ENCODE assay signal across 13 cellular contexts in the genomic region with DNA sequence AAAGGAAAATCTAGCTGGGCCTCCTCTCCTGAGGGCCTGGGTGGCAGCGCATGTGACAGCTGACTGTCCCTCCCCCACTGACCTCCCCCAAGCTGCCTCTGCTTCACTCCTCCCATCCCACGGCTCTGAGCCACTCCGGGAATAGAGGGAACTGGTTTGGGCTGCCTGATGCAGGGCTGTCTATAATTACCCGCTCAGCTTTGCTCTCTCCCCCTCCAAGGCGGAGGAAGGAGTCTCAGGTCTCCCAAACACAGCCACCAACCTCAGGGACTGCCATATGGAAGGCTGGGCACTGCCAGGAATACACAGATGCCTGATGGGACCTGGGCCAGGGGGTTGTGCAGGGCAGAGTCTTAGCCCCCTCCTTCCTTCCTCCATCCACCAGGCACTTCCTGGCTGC. TPM values are rescaled to one million over a fixed set of nuclear protein-coding genes. Genes with fewer than 3 reads are reported as not detected.
A peak's percentile ranks its signal among the peaks of the same experiment; 100 is the strongest.
DNase-seq lines count a peak whose midpoint lies in the region; ATAC-seq and TF ChIP-seq lines count a peak whose summit lies in the region.
"Had no signal": no experiment of that assay in that cellular context is flagged by ENCODE, and none has a peak within 500 bp of the region (broad histone marks: within the 10 kb centered on the region; RNA-seq: fewer than 3 reads in every experiment).

No MANE protein-coding gene starts in this region.

- H3K36me3 ChIP-seq in body of pancreas (replicated peaks in 1 of 2; ENCODE audit: insufficient read depth in 1 of 2, low read depth in 2 of 2) (peaks cover 0 to 4% of the 10 kb centered on the region in 2 donors), skeletal muscle satellite cell (ENCODE audit: insufficient read depth, low read length) (peaks cover 47% of the 10 kb centered on the region), Peyer's patch (peaks cover 0 to 44% (median 0%) of the 10 kb centered on the region in 3 donors)
- H3K36me3 ChIP-seq: ovary had no signal

- intact Hi-C loops in body of pancreas (cut with DNase I), result no loop called here

- H3K4me3 ChIP-seq in body of pancreas (no peak overlapping the region), skeletal muscle satellite cell (ENCODE audit: low read length) (no peak overlapping the region), Peyer's patch (no peak overlapping the region)
- H3K4me3 ChIP-seq: GM12878, ovary had no signal

- peak overlapping the region; percentile 48 for H3K9ac ChIP-seq in skeletal muscle satellite cell (ENCODE audit: low read depth, low read length)

- peak; percentile 31 for ATAC-seq in body of pancreas
- ATAC-seq: GM12878 had no signal

- peak overlapping the region; percentile 30 for H3K4me2 ChIP-seq in skeletal muscle satellite cell (ENCODE audit: low read length)

- H3K4me1 ChIP-seq in body of pancreas, result peaks cover 67% of the 10 kb centered on the region
- H3K4me1 ChIP-seq in skeletal muscle satellite cell (ENCODE audit: control insufficient read depth, insufficient read depth, low read length), result peaks cover 54% of the 10 kb centered on the region
- peaks cover 2 to 47% (median 5%) of the 10 kb centered on the region in 4 donors for H3K4me1 ChIP-seq in Peyer's patch

- H3K27me3 ChIP-seq in body of pancreas, result no peaks in the 10 kb centered on the region
- no peaks in the 10 kb centered on the region for H3K27me3 ChIP-seq in skeletal muscle satellite cell (ENCODE audit: control insufficient read depth, insufficient read depth, low read length)
- no peaks in the 10 kb centered on the region for H3K27me3 ChIP-seq in Peyer's patch
- H3K27me3 ChIP-seq: ovary had no signal

- TF ChIP-seq POLR2A in body of pancreas (IDR thresholded peaks at IDR 0.05) (no peak), Peyer's patch (IDR thresholded peaks at IDR 0.05) (no peak)

- peak overlapping the region; percentile 55 to 69 (median 66) for H3K27ac ChIP-seq in body of pancreas
- H3K27ac ChIP-seq in Peyer's patch, result no peak overlapping the region
- H3K27ac ChIP-seq: ovary had no signal

- 20 to 24% methylated on average over 1 to 5 of the region's 5 CpGs for WGBS in body of pancreas, 2 donors

- H3K9me3 ChIP-seq in body of pancreas, result no peaks in the 10 kb centered on the region
- H3K9me3 ChIP-seq in skeletal muscle satellite cell (replicated peaks; ENCODE audit: low read length), result no peaks in the 10 kb centered on the region
- H3K9me3 ChIP-seq in Peyer's patch, result no peaks in the 10 kb centered on the region
- H3K9me3 ChIP-seq: ovary had no signal

- TF ChIP-seq CTCF in body of pancreas (IDR thresholded peaks at IDR 0.05), result no peak
- TF ChIP-seq CTCF in Peyer's patch (IDR thresholded peaks at IDR 0.05), result no peak

- DNase-seq in NCI-H1694 treated with DMSO at 0.1 percent for 48 hours (lab: John Stamatoyannopoulos, UW), result peak; percentile 87
- DNase-seq in body of pancreas, result peak; percentile 49 to 78 (median 66)
- DNase-seq in islet precursor cell, result peak; percentile 66
- no peak for DNase-seq in Peyer's patch
- DNase-seq in EL, result no peak
- no peak for DNase-seq in A172 (ENCODE audit: low spot score)
- no peak for DNase-seq in NCI-H1105 treated with DMSO at 0.1 percent for 48 hours (lab: John Stamatoyannopoulos, UW)
- DNase-seq: amniotic stem cell, Calu3, ovary, SW 1271 had no signal

RNA-seq across cellular contexts. Expression of a gene that starts 7.8 kb away (rescaled TPM):
- total RNA-seq in body of pancreas (10 to 100 TPM; 71.5 to 94.9 TPM), Peyer's patch (100 to 1,000 TPM in 2 of 4 donors, 10 to 100 TPM in 2; 78.4 to 154 (median 105) TPM)
- total RNA-seq in skeletal muscle satellite cell (2012; rRNA removed), result 69.0 and 79.6 TPM in 2 replicates
- total RNA-seq in A172 (2014; rRNA removed; shearing (Covaris generic)), result 70.1 and 91.7 TPM in 2 replicates

RNA-seq across cellular contexts. Expression of a gene that starts 23.0 kb away (rescaled TPM):
- total RNA-seq in body of pancreas (1 to 10 TPM; 3.1 to 4.6 TPM), Peyer's patch (10 to 100 TPM in 3 of 4 donors, 1 to 10 TPM in 1; 7.1 to 22.3 (median 13.4) TPM)
- 3.0 and 3.1 TPM in 2 replicates for total RNA-seq in skeletal muscle satellite cell (2012; rRNA removed)
- total RNA-seq in A172 (2014; rRNA removed; shearing (Covaris generic)), result 3.0 and 4.2 TPM in 2 replicates

RNA-seq across cellular contexts. Expression of a gene that starts 35.3 kb away (rescaled TPM):
- 10 to 100 TPM in 1 of 2 donors, 1 to 10 TPM in 1; 8.0 to 31.6 TPM for total RNA-seq in body of pancreas
- under 0.01 TPM in 1 of 2 replicates, not detected in the other for total RNA-seq in skeletal muscle satellite cell (2012; rRNA removed)
- total RNA-seq in Peyer's patch, result under 1 TPM in 2 of 4 donors, not detected in 2; 0.53 to 0.85 TPM
- total RNA-seq in A172 (2014; rRNA removed; shearing (Covaris generic)), result not detected in 2 replicates
- total RNA-seq: GM12878 had no signal

Comparison
In these comparisons a context has a peak if more than half of its experiments do, and no peak if none do; other contexts are left out.
1. DNase-seq: peak in NCI-H1694 treated with DMSO at 0.1 percent for 48 hours (single experiment), body of pancreas (4 of 4) and islet precursor cell (single experiment); none in Peyer's patch (0 of 3), EL (single experiment), A172 (single experiment) and NCI-H1105 treated with DMSO at 0.1 percent for 48 hours (single experiment).
2. H3K27ac ChIP-seq: peak in body of pancreas (4 of 4); none in Peyer's patch (0 of 4).